ENCODE assay signal across 8 cellular contexts in the genomic region with DNA sequence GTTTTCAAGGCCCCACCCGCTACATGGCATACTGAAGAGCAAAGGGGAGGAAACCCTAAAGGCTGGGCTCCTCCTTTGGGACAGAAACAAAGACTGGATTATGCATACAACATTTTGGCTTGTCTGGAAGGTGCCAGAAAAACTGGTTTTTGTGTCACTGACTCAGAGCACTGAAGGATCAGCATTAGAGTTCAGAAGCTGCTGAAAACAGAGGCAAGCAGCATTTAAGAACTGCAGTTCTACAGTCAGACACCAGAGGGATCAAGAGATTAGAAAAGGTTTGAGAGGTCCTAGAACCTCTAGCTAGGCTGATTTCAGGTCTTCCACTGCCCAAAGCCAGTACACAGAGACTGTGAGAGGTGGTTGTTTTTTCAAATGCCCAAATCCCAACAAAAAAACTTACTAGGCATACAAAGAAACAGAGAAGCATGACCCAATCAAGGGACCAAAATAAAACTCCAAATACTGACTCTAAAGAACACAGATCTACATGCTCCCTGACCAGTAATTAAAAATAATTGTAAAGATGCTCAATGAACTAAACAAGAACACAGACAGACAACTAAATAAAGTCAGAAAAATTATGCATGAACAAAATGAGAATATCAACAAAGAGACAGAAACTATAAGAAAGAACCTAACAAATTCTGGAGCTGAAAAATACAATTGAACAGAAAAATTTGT.
DNase-seq lines count a peak whose midpoint lies in the region; ATAC-seq, FAIRE-seq and TF ChIP-seq lines count a peak whose summit lies in the region.

No MANE protein-coding gene starts in this region.

- intact Hi-C loops in transverse colon (cut with DNase I; ENCODE audit: low total_unique reads), result no loop called here

- H3K36me3 ChIP-seq in WERI-Rb-1 (peaks cover 58% of the 10 kb centered on the region), hepatocyte (replicated peaks; ENCODE audit: insufficient read depth, low read depth) (peaks cover 7% of the 10 kb centered on the region), transverse colon (peaks cover 0 to 8% (median 0%) of the 10 kb centered on the region in 4 donors)

- peak; percentile 76 to 86; a peak in 5 of 6 replicates for ATAC-seq in A549
- no peak for ATAC-seq in GM21737 (IDR thresholded peaks at IDR 0.05; ENCODE audit: unreplicated experiment)
- ATAC-seq in GM19463 (IDR thresholded peaks at IDR 0.05; ENCODE audit: unreplicated experiment), result no peak

- TF ChIP-seq POLR2A in A549 (IDR thresholded peaks at IDR 0.05; ENCODE audit: low read length), result no peak
- TF ChIP-seq POLR2A in transverse colon (IDR thresholded peaks at IDR 0.05), result no peak

- H2AFZ ChIP-seq in hepatocyte, result no peak overlapping the region

- H3K4me2 ChIP-seq in A549, result no peak overlapping the region
- H3K4me2 ChIP-seq in hepatocyte, result no peak overlapping the region

- H3K27ac ChIP-seq in A549 (no peak overlapping the region), WERI-Rb-1 (no peak overlapping the region), hepatocyte (no peak overlapping the region), transverse colon (no peak overlapping the region)

- POLR2A ChIA-PET in A549 (lab: Yijun Ruan, JAX), result interaction anchor here (0.6 kb wide), 1 partner anchor 101 kb away, joined by 3 read pairs; no protein-coding TSS in a partner anchor

- no peak for TF ChIP-seq EP300 in A549 (IDR thresholded peaks at IDR 0.05)
- no peak for TF ChIP-seq EP300 in transverse colon (IDR thresholded peaks at IDR 0.05; ENCODE audit: low read depth)

- in situ Hi-C loops in transverse colon (cut with MboI; ENCODE audit: low pct_ligation_motif_present in 1 of 4, low pct_unique_long_range_greater_than_20kb in 1 of 4, low sequenced_read_pairs in 3 of 4), result no loop called here

- H3K4me1 ChIP-seq in A549, result no peaks in the 10 kb centered on the region; the same call in 2 of the 3 replicates
- no peaks in the 10 kb centered on the region for H3K4me1 ChIP-seq in hepatocyte (ENCODE audit: insufficient read depth)
- peaks cover 0 to 2% (median 0%) of the 10 kb centered on the region in 4 donors for H3K4me1 ChIP-seq in transverse colon

- no peaks in the 10 kb centered on the region for H3K27me3 ChIP-seq in WERI-Rb-1 (ENCODE audit: insufficient read depth, low read depth, severe bottlenecking)
- no peaks in the 10 kb centered on the region for H3K27me3 ChIP-seq in hepatocyte
- no peaks in the 10 kb centered on the region for H3K27me3 ChIP-seq in transverse colon

- TF ChIP-seq RAD21 in A549 (conservative IDR thresholded peaks at IDR 0.05 in 1 of 2, IDR thresholded peaks at IDR 0.05 in 1 of 2), result peak; percentile 62 to 64

- peaks cover 18% of the 10 kb centered on the region for H4K20me1 ChIP-seq in hepatocyte (ENCODE audit: insufficient read depth, poor library complexity, severe bottlenecking)

- CTCF ChIA-PET in A549 (lab: Yijun Ruan, JAX), result interaction anchor here (0.6 to 3.5 kb wide), 26 partner anchors 9 to 600 kb away, joined by 3 to 16 read pairs (median 4); no protein-coding TSS in a partner anchor

- H3K9me2 ChIP-seq in hepatocyte (replicated peaks; ENCODE audit: insufficient read depth), result no peaks in the 10 kb centered on the region

- DNase-seq in A549 (ENCODE audit: low read depth in 1 of 2, low spot score in 1 of 2), result peak; percentile 61 to 62
- peak; percentile 61 for DNase-seq in NCI-H1694 treated with DMSO at 0.1 percent for 48 hours (lab: John Stamatoyannopoulos, UW)
- DNase-seq in WERI-Rb-1, result peak; percentile 20
- DNase-seq in hepatocyte (ENCODE audit: low spot score), result peak; percentile 78
- DNase-seq in transverse colon, result no peak

- WGBS in A549 (ENCODE audit: missing lambda C conversion rate), result 84% methylated on average over 1 of the region's 1 CpG
- WGBS in hepatocyte (ENCODE audit: low lambda C conversion rate, missing lambda C conversion rate), result 80% methylated on average over 1 of the region's 1 CpG
- WGBS in transverse colon (ENCODE audit: low coverage in 1 of 2), 2 donors, result 100% methylated on average over 1 of the region's 1 CpG; no CpG with 5 or more reads in 1 of the 2 donors

- H3K4me3 ChIP-seq in A549 (no peak overlapping the region), WERI-Rb-1 (ENCODE audit: low read depth, low read length) (no peak overlapping the region), hepatocyte (no peak overlapping the region), transverse colon (no peak overlapping the region)

- peak; percentile 47 for TF ChIP-seq CTCF in A549 (IDR thresholded peaks at IDR 0.05)
- TF ChIP-seq CTCF in GM12872 (IDR thresholded peaks at IDR 0.05; ENCODE audit: insufficient read depth, low read depth, low read length), result peak; percentile 85
- peak; percentile 68 for TF ChIP-seq CTCF in WERI-Rb-1 (IDR thresholded peaks at IDR 0.05; ENCODE audit: low read depth, low read length)
- peak; percentile 68 for TF ChIP-seq CTCF in hepatocyte (IDR thresholded peaks at IDR 0.05; ENCODE audit: poor library complexity)
- peak; percentile 41 to 73 (median 64) for TF ChIP-seq CTCF in transverse colon (IDR thresholded peaks at IDR 0.05)

- peaks cover 48% of the 10 kb centered on the region for H3K79me2 ChIP-seq in hepatocyte

- no peak for FAIRE-seq in A549 (lab: Jason Lieb, UNC)

- no peaks in the 10 kb centered on the region for H3K9me3 ChIP-seq in A549
- H3K9me3 ChIP-seq in WERI-Rb-1 (ENCODE audit: severe bottlenecking), result peaks cover 2% of the 10 kb centered on the region
- no peaks in the 10 kb centered on the region for H3K9me3 ChIP-seq in hepatocyte (ENCODE audit: low read depth)
- H3K9me3 ChIP-seq in transverse colon, result peaks cover 0 to 6% of the 10 kb centered on the region in 2 donors

TF ChIP-seq in A549, 52 proteins besides CTCF, POLR2A, EP300 and RAD21:
- TF ChIP-seq KDM5A (IDR thresholded peaks at IDR 0.05), result no peak
- TF ChIP-seq EHMT2 (IDR thresholded peaks at IDR 0.05; ENCODE audit: low read depth), result no peak
- TF ChIP-seq CBX2 (IDR thresholded peaks at IDR 0.05; ENCODE audit: borderline replicate concordance, low read depth), result no peak
- peak; percentile 64 for TF ChIP-seq SMC3 (IDR thresholded peaks at IDR 0.05)

Comparison
In these comparisons a context has a peak if more than half of its experiments do, and no peak if none do; other contexts are left out.
1. ATAC-seq: peak in A549 (2 of 2); none in GM21737 (single experiment) and GM19463 (single experiment).
2. Peak in every context shown above with its lines, with median percentiles within 50 percentile points of each other: CTCF ChIP-seq.